Comparison of ENCODE assay signal across 8 cellular contexts in the genomic region with DNA sequence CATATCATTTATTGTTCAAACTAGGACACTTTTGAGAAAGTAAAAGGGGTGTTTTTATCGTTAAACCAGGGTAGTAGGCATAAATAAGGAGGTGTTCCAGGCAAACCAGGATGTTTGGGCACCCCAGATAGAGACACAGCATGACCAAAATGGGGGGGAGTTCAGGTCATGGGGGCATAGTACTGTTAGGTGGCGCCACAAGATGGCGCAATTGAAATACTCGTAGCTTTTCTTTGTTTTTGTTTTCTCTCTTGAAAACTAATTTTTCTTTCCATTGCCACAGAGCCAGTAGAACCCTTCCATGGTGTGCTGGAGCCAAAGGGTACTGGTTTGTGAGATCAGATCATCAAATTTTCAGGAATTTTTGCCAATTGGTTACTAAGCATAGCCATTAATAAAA.
DNase-seq lines count a peak whose midpoint lies in the region; ATAC-seq, FAIRE-seq and TF ChIP-seq lines count a peak whose summit lies in the region.

No MANE protein-coding gene starts in this region.

- H4K20me1 ChIP-seq in OCI-LY1 (ENCODE audit: insufficient read depth, low read length) (no peaks in the 10 kb centered on the region), GM12878 (ENCODE audit: control insufficient read depth, insufficient read depth) (no peaks in the 10 kb centered on the region)

- no peak overlapping the region for H3K27ac ChIP-seq in OCI-LY1 (ENCODE audit: low read depth, low read length, poor library complexity, severe bottlenecking)
- H3K27ac ChIP-seq in GM12878 (ENCODE audit: control insufficient read depth, insufficient read depth) = no peak overlapping the region
- no peak overlapping the region for H3K27ac ChIP-seq in left lung

- H3K4me1 ChIP-seq in OCI-LY1 (ENCODE audit: insufficient read depth, low read length, severe bottlenecking) = peaks cover 17% of the 10 kb centered on the region
- peaks cover 18% of the 10 kb centered on the region for H3K4me1 ChIP-seq in GM12878 (ENCODE audit: control insufficient read depth, insufficient read depth, low read length)
- peaks cover 0 to 13% of the 10 kb centered on the region in 2 donors for H3K4me1 ChIP-seq in left lung

- intact Hi-C loops in GM12878 (cut with micrococcal nuclease; ENCODE audit: unreplicated experiment) = loop anchor here (2.0 to 10.0 kb wide), 6 partner anchors 40 to 650 kb away; no protein-coding TSS in a partner anchor
- intact Hi-C loops in left lung (cut with DNase I) = no loop called here

- H2AFZ ChIP-seq in OCI-LY1 (ENCODE audit: low read length) (no peak overlapping the region), GM12878 (ENCODE audit: control insufficient read depth, low read depth, low read length) (no peak overlapping the region)

- in situ Hi-C loops in GM13976 (cut with MboI; ENCODE audit: low sequenced_read_pairs, unreplicated experiment) (no loop called here), GM12878 (cut with MboI) (no loop called here)

- H3K4me2 ChIP-seq in OCI-LY1 (ENCODE audit: low read length) = no peak overlapping the region
- H3K4me2 ChIP-seq in GM12878 (ENCODE audit: control insufficient read depth, insufficient read depth) = no peak overlapping the region

- no peak for TF ChIP-seq POLR2A in GM12878 (IDR thresholded peaks at IDR 0.05; ENCODE audit: low read depth, low read length)

- RAD21 ChIA-PET in GM12878 (lab: Charles Lee; ENCODE audit: unreplicated experiment) = interaction anchor here (0.7 to 4.4 kb wide), 12 partner anchors 14 to 654 kb away, joined by 3 to 25 read pairs (median 4); no protein-coding TSS in a partner anchor

- no peak overlapping the region for H3K4me3 ChIP-seq in OCI-LY1 (ENCODE audit: low read depth, low read length, poor library complexity, severe bottlenecking)
- no peak overlapping the region for H3K4me3 ChIP-seq in GM12878
- H3K4me3 ChIP-seq in left lung = no peak overlapping the region

- H3K79me2 ChIP-seq in OCI-LY1 (ENCODE audit: insufficient read depth, low read length) (no peaks in the 10 kb centered on the region), GM12878 (ENCODE audit: control insufficient read depth, insufficient read depth, low read length) (no peaks in the 10 kb centered on the region)

- POLR2A ChIA-PET in GM12878 (lab: Charles Lee) = no interaction called here

- DNase-seq in AG08395 (ENCODE audit: low spot score) (peak; percentile 10), GM13976 (ENCODE audit: low spot score) (peak; percentile 54), GM12878 (ENCODE audit: low read depth, low spot score) (no peak), left lung (no peak), SK-N-DZ (ENCODE audit: low spot score) (no peak), globus pallidus (ENCODE audit: low spot score) (no peak)

- H3K9me3 ChIP-seq in OCI-LY1 (ENCODE audit: low read length) (no peaks in the 10 kb centered on the region), GM12878 (replicated peaks; ENCODE audit: control insufficient read depth, insufficient read depth, low read length) (no peaks in the 10 kb centered on the region), left lung (no peaks in the 10 kb centered on the region)

- no peak overlapping the region for H3K9ac ChIP-seq in OCI-LY1 (ENCODE audit: low read length)
- no peak overlapping the region for H3K9ac ChIP-seq in GM12878 (ENCODE audit: control insufficient read depth, insufficient read depth, low read length)

- ATAC-seq in GM12878 = peak; percentile 62
- peak; percentile 51 for ATAC-seq in left lung
- ATAC-seq in GM19035 (IDR thresholded peaks at IDR 0.05; ENCODE audit: unreplicated experiment) = no peak

- H3F3A ChIP-seq in OCI-LY1 (ENCODE audit: insufficient read depth, low read length) = no peaks in the 10 kb centered on the region

- H3K27me3 ChIP-seq in OCI-LY1 (ENCODE audit: insufficient read depth, low read length) (no peaks in the 10 kb centered on the region), GM12878 (replicated peaks in 1 of 2; ENCODE audit: control insufficient read depth in 2 of 2, insufficient read depth in 2 of 2, low read length in 1 of 2) (no peaks in the 10 kb centered on the region; a peak in 2 of 4 replicates), left lung (peaks cover 0 to 7% of the 10 kb centered on the region in 2 donors)

- TF ChIP-seq CTCF in GM13976 (IDR thresholded peaks at IDR 0.05; ENCODE audit: borderline replicate concordance, control extremely low read depth, extremely low read depth, insufficient read depth, missing control alignments) (peak; percentile 34), OCI-LY1 (IDR thresholded peaks at IDR 0.05; ENCODE audit: low read length) (peak; percentile 48), GM12878 (IDR thresholded peaks at IDR 0.05 in 2 of 3, conservative IDR thresholded peaks at IDR 0.05 in 1 of 3; ENCODE audit: control insufficient read depth in 2 of 3, extremely low read depth in 1 of 3, insufficient read depth in 1 of 3, low read depth in 3 of 3, low read length in 3 of 3) (peak; percentile 47 to 64 (median 58); a peak in 5 of 6 replicates), left lung (IDR thresholded peaks at IDR 0.05) (no peak)

- FAIRE-seq in GM12878 (lab: Jason Lieb, UNC) = no peak

- CTCF ChIA-PET in GM12878 (lab: Yijun Ruan, JAX) = interaction anchor here (0.8 to 5.3 kb wide), 10 partner anchors 9 to 1058 kb away, joined by 3 to 33 read pairs (median 4); no protein-coding TSS in a partner anchor

- SMC1A ChIA-PET in GM12878 (lab: Charles Lee; ENCODE audit: uncharacterized antibody, unreplicated experiment) = interaction anchor here (0.8 to 4.7 kb wide), 4 partner anchors 38 to 730 kb away, joined by 3 to 49 read pairs (median 4); no protein-coding TSS in a partner anchor

- H3K36me3 ChIP-seq in OCI-LY1 (ENCODE audit: insufficient read depth, low read length) (no peaks in the 10 kb centered on the region), GM12878 (ENCODE audit: control insufficient read depth in 2 of 2, insufficient read depth in 2 of 2, low read length in 1 of 2) (no peaks in the 10 kb centered on the region), left lung (no peaks in the 10 kb centered on the region)

- BruUV-seq in GM12878 (replicated peaks; lab: Mats Ljungman, UMichigan) = no TSS peak

- 8% methylated on average over 4 of the region's 4 CpGs for WGBS in GM12878 (ENCODE audit: insufficient coverage, insufficient replicate concordance, low lambda C conversion rate, missing lambda C conversion rate)

- no peaks in the 10 kb centered on the region for H3K9me2 ChIP-seq in OCI-LY1 (ENCODE audit: low read depth, low read length)

- TF ChIP-seq EP300 in GM12878 (IDR thresholded peaks at IDR 0.05; ENCODE audit: borderline replicate concordance in 1 of 2, control insufficient read depth in 1 of 2, low read depth in 2 of 2, low read length in 2 of 2) = no peak

- TF ChIP-seq RAD21 in GM12878 (IDR thresholded peaks at IDR 0.05; ENCODE audit: insufficient read depth, low read depth, low read length) = peak; percentile 65

TF ChIP-seq in GM12878, 131 proteins besides CTCF, POLR2A, EP300 and RAD21:
- TF ChIP-seq NR2F1 (conservative IDR thresholded peaks at IDR 0.05) (peak; percentile 65), HCFC1 (IDR thresholded peaks at IDR 0.05; ENCODE audit: low read length) (no peak), SMAD1 (IDR thresholded peaks at IDR 0.05; ENCODE audit: low read depth, partially characterized antibody) (no peak), YY1 (IDR thresholded peaks at IDR 0.05; ENCODE audit: low read depth, low read length) (peak; percentile 45; the same call in 1 of the 2 replicates), CHD1 (IDR thresholded peaks at IDR 0.05; ENCODE audit: low read depth, low read length) (no peak), NR2C1 (IDR thresholded peaks at IDR 0.05) (no peak), SMC3 (IDR thresholded peaks at IDR 0.05; ENCODE audit: borderline replicate concordance, low read length) (peak; percentile 76)
- TF ChIP-seq, protein P1, sequence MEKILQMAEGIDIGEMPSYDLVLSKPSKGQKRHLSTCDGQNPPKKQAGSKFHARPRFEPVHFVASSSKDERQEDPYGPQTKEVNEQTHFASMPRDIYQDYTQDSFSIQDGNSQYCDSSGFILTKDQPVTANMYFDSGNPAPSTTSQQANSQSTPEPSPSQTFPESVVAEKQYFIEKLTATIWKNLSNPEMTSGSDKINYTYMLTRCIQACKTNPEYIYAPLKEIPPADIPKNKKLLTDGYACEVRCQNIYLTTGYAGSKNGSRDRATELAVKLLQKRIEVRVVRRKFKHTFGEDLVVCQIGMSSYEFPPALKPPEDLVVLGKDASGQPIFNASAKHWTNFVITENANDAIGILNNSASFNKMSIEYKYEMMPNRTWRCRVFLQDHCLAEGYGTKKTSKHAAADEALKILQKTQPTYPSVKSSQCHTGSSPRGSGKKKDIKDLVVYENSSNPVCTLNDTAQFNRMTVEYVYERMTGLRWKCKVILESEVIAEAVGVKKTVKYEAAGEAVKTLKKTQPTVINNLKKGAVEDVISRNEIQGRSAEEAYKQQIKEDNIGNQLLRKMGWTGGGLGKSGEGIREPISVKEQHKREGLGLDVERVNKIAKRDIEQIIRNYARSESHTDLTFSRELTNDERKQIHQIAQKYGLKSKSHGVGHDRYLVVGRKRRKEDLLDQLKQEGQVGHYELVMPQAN (conservative IDR thresholded peaks at IDR 0.05) = no peak
- TF ChIP-seq, protein P2, sequence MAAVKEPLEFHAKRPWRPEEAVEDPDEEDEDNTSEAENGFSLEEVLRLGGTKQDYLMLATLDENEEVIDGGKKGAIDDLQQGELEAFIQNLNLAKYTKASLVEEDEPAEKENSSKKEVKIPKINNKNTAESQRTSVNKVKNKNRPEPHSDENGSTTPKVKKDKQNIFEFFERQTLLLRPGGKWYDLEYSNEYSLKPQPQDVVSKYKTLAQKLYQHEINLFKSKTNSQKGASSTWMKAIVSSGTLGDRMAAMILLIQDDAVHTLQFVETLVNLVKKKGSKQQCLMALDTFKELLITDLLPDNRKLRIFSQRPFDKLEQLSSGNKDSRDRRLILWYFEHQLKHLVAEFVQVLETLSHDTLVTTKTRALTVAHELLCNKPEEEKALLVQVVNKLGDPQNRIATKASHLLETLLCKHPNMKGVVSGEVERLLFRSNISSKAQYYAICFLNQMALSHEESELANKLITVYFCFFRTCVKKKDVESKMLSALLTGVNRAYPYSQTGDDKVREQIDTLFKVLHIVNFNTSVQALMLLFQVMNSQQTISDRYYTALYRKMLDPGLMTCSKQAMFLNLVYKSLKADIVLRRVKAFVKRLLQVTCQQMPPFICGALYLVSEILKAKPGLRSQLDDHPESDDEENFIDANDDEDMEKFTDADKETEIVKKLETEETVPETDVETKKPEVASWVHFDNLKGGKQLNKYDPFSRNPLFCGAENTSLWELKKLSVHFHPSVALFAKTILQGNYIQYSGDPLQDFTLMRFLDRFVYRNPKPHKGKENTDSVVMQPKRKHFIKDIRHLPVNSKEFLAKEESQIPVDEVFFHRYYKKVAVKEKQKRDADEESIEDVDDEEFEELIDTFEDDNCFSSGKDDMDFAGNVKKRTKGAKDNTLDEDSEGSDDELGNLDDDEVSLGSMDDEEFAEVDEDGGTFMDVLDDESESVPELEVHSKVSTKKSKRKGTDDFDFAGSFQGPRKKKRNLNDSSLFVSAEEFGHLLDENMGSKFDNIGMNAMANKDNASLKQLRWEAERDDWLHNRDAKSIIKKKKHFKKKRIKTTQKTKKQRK (IDR thresholded peaks at IDR 0.05; ENCODE audit: low read depth, low read length) = no peak

Comparison
In these comparisons a context has a peak if more than half of its experiments do, and no peak if none do; other contexts are left out.
1. DNase-seq: peak in AG08395 (single experiment) and GM13976 (single experiment); none in GM12878 (single experiment), left lung (0 of 2), SK-N-DZ (single experiment) and globus pallidus (single experiment).
2. CTCF ChIP-seq: peak in GM13976 (single experiment), OCI-LY1 (single experiment) and GM12878 (3 of 3); none in left lung (0 of 2).